In the genomic region with DNA sequence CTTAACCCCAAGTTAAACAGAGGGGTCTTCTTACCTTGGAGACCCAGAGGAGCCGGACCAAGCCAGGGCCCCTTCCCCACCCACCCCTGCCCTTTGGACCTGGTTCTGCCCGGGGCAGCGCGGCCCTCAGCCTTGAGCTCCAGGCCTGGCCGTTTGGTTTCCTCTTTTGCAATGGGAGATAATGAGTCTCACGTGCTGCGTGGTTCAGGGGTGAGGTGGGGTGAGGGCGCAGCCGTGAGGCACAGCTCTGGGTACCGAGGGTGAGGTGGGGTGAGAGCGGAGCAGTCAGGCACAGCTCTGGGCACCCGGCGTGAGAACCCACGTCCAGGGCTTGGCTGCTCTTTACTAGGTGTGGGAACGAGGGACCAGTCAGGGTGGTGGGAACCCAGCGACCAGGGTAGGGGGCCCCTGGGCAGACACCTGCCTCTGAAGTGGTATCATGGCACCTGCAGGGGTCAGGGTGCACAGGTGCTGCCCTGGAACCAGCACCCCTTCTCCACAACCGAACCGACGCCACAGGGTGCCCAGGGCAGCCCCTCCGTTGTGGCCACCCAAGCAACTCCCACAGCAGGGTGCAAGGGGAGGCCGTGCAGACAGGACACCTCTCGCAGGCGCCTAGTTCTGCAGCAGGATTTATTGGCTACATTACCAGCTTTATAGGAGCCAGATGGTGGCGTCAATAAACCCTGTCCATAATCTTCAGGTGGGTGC, we compare ENCODE assay signal across 1 cellular context.
TF ChIP-seq lines count a peak whose summit lies in the region.

No MANE protein-coding gene starts in this region.

TF ChIP-seq in HepG2, 621 proteins besides CTCF, POLR2A, EP300 and RAD21 (continued from another document and continues in another):
- TF ChIP-seq SOX5 (CRISPR knock-in tag; IDR thresholded peaks at IDR 0.05; ENCODE audit: borderline replicate concordance), result peak; percentile 50; the same call in 1 of the 2 replicates
- TF ChIP-seq ZMYM3 (CRISPR knock-in tag; IDR thresholded peaks at IDR 0.05), result peak; percentile 52; the same call in 1 of the 2 replicates
- peak; percentile 37; the same call in 1 of the 2 replicates for TF ChIP-seq CEBPG (CRISPR knock-in tag; IDR thresholded peaks at IDR 0.05)
- TF ChIP-seq NR2F6 (IDR thresholded peaks at IDR 0.05), result peak; percentile 47
- peak; percentile 45; the same call in 1 of the 2 replicates for TF ChIP-seq NR2F6 (CRISPR knock-in tag; IDR thresholded peaks at IDR 0.05)
- TF ChIP-seq ZNF567 (CRISPR knock-in tag; IDR thresholded peaks at IDR 0.05; ENCODE audit: borderline replicate concordance), result no peak
- TF ChIP-seq, protein P1, sequence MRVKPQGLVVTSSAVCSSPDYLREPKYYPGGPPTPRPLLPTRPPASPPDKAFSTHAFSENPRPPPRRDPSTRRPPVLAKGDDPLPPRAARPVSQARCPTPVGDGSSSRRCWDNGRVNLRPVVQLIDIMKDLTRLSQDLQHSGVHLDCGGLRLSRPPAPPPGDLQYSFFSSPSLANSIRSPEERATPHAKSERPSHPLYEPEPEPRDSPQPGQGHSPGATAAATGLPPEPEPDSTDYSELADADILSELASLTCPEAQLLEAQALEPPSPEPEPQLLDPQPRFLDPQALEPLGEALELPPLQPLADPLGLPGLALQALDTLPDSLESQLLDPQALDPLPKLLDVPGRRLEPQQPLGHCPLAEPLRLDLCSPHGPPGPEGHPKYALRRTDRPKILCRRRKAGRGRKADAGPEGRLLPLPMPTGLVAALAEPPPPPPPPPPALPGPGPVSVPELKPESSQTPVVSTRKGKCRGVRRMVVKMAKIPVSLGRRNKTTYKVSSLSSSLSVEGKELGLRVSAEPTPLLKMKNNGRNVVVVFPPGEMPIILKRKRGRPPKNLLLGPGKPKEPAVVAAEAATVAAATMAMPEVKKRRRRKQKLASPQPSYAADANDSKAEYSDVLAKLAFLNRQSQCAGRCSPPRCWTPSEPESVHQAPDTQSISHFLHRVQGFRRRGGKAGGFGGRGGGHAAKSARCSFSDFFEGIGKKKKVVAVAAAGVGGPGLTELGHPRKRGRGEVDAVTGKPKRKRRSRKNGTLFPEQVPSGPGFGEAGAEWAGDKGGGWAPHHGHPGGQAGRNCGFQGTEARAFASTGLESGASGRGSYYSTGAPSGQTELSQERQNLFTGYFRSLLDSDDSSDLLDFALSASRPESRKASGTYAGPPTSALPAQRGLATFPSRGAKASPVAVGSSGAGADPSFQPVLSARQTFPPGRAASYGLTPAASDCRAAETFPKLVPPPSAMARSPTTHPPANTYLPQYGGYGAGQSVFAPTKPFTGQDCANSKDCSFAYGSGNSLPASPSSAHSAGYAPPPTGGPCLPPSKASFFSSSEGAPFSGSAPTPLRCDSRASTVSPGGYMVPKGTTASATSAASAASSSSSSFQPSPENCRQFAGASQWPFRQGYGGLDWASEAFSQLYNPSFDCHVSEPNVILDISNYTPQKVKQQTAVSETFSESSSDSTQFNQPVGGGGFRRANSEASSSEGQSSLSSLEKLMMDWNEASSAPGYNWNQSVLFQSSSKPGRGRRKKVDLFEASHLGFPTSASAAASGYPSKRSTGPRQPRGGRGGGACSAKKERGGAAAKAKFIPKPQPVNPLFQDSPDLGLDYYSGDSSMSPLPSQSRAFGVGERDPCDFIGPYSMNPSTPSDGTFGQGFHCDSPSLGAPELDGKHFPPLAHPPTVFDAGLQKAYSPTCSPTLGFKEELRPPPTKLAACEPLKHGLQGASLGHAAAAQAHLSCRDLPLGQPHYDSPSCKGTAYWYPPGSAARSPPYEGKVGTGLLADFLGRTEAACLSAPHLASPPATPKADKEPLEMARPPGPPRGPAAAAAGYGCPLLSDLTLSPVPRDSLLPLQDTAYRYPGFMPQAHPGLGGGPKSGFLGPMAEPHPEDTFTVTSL (CRISPR knock-in tag; IDR thresholded peaks at IDR 0.05; ENCODE audit: borderline replicate concordance), result no peak
- TF ChIP-seq ZMYM4 (CRISPR knock-in tag; IDR thresholded peaks at IDR 0.05), result 0 out of 2 replicates have a peak, but pooled peaks have one; percentile 17
- TF ChIP-seq, protein P2, sequence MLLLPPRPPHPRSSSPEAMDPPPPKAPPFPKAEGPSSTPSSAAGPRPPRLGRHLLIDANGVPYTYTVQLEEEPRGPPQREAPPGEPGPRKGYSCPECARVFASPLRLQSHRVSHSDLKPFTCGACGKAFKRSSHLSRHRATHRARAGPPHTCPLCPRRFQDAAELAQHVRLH (CRISPR knock-in tag; IDR thresholded peaks at IDR 0.05; ENCODE audit: borderline replicate concordance, low read depth), result no peak
- TF ChIP-seq, protein P3, sequence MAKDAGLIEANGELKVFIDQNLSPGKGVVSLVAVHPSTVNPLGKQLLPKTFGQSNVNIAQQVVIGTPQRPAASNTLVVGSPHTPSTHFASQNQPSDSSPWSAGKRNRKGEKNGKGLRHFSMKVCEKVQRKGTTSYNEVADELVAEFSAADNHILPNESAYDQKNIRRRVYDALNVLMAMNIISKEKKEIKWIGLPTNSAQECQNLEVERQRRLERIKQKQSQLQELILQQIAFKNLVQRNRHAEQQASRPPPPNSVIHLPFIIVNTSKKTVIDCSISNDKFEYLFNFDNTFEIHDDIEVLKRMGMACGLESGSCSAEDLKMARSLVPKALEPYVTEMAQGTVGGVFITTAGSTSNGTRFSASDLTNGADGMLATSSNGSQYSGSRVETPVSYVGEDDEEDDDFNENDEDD (CRISPR knock-in tag; IDR thresholded peaks at IDR 0.05; ENCODE audit: borderline replicate concordance), result 0 out of 2 replicates have a peak, but pooled peaks have one; percentile 10
- TF ChIP-seq ZNF235 (CRISPR knock-in tag; IDR thresholded peaks at IDR 0.05; ENCODE audit: borderline replicate concordance), result 0 out of 2 replicates have a peak, but pooled peaks have one; percentile 54
- TF ChIP-seq MED13 (CRISPR knock-in tag; IDR thresholded peaks at IDR 0.05), result peak; percentile 81
- TF ChIP-seq RARA (CRISPR knock-in tag; IDR thresholded peaks at IDR 0.05), result peak; percentile 68
- TF ChIP-seq, protein P4, sequence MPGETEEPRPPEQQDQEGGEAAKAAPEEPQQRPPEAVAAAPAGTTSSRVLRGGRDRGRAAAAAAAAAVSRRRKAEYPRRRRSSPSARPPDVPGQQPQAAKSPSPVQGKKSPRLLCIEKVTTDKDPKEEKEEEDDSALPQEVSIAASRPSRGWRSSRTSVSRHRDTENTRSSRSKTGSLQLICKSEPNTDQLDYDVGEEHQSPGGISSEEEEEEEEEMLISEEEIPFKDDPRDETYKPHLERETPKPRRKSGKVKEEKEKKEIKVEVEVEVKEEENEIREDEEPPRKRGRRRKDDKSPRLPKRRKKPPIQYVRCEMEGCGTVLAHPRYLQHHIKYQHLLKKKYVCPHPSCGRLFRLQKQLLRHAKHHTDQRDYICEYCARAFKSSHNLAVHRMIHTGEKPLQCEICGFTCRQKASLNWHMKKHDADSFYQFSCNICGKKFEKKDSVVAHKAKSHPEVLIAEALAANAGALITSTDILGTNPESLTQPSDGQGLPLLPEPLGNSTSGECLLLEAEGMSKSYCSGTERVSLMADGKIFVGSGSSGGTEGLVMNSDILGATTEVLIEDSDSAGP (CRISPR knock-in tag; IDR thresholded peaks at IDR 0.05; ENCODE audit: borderline replicate concordance), result peak; percentile 53; the same call in 1 of the 2 replicates
- TF ChIP-seq, protein P5, sequence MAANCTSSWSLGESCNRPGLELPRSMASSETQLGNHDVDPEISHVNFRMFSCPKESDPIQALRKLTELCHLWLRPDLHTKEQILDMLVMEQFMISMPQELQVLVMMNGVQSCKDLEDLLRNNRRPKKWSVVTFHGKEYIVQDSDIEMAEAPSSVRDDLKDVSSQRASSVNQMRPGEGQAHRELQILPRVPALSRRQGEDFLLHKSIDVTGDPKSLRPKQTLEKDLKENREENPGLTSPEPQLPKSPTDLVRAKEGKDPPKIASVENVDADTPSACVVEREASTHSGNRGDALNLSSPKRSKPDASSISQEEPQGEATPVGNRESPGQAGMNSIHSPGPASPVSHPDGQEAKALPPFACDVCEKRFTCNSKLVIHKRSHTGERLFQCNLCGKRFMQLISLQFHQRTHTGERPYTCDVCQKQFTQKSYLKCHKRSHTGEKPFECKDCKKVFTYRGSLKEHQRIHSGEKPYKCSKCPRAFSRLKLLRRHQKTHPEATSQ (CRISPR knock-in tag; IDR thresholded peaks at IDR 0.05; ENCODE audit: borderline replicate concordance), result no peak
- TF ChIP-seq MTF2 (CRISPR knock-in tag; IDR thresholded peaks at IDR 0.05; ENCODE audit: borderline replicate concordance), result no peak
- peak; percentile 48; the same call in 1 of the 2 replicates for TF ChIP-seq ARNTL (CRISPR knock-in tag; IDR thresholded peaks at IDR 0.05)
- TF ChIP-seq, protein P6, sequence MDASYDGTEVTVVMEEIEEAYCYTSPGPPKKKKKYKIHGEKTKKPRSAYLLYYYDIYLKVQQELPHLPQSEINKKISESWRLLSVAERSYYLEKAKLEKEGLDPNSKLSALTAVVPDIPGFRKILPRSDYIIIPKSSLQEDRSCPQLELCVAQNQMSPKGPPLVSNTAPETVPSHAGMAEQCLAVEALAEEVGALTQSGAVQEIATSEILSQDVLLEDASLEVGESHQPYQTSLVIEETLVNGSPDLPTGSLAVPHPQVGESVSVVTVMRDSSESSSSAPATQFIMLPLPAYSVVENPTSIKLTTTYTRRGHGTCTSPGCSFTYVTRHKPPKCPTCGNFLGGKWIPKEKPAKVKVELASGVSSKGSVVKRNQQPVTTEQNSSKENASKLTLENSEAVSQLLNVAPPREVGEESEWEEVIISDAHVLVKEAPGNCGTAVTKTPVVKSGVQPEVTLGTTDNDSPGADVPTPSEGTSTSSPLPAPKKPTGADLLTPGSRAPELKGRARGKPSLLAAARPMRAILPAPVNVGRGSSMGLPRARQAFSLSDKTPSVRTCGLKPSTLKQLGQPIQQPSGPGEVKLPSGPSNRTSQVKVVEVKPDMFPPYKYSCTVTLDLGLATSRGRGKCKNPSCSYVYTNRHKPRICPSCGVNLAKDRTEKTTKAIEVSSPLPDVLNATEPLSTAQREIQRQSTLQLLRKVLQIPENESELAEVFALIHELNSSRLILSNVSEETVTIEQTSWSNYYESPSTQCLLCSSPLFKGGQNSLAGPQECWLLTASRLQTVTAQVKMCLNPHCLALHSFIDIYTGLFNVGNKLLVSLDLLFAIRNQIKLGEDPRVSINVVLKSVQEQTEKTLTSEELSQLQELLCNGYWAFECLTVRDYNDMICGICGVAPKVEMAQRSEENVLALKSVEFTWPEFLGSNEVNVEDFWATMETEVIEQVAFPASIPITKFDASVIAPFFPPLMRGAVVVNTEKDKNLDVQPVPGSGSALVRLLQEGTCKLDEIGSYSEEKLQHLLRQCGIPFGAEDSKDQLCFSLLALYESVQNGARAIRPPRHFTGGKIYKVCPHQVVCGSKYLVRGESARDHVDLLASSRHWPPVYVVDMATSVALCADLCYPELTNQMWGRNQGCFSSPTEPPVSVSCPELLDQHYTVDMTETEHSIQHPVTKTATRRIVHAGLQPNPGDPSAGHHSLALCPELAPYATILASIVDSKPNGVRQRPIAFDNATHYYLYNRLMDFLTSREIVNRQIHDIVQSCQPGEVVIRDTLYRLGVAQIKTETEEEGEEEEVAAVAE (CRISPR knock-in tag; IDR thresholded peaks at IDR 0.05; ENCODE audit: borderline replicate concordance), result no peak
- TF ChIP-seq, protein P7, sequence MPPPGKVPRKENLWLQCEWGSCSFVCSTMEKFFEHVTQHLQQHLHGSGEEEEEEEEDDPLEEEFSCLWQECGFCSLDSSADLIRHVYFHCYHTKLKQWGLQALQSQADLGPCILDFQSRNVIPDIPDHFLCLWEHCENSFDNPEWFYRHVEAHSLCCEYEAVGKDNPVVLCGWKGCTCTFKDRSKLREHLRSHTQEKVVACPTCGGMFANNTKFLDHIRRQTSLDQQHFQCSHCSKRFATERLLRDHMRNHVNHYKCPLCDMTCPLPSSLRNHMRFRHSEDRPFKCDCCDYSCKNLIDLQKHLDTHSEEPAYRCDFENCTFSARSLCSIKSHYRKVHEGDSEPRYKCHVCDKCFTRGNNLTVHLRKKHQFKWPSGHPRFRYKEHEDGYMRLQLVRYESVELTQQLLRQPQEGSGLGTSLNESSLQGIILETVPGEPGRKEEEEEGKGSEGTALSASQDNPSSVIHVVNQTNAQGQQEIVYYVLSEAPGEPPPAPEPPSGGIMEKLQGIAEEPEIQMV (CRISPR knock-in tag; IDR thresholded peaks at IDR 0.05; ENCODE audit: low read depth), result no peak
- TF ChIP-seq ZMYM2 (CRISPR knock-in tag; IDR thresholded peaks at IDR 0.05), result no peak
- TF ChIP-seq KDM6A (CRISPR knock-in tag; IDR thresholded peaks at IDR 0.05; ENCODE audit: low read depth), result 0 out of 2 replicates have a peak, but pooled peaks have one; percentile 33
- TF ChIP-seq, protein P8, sequence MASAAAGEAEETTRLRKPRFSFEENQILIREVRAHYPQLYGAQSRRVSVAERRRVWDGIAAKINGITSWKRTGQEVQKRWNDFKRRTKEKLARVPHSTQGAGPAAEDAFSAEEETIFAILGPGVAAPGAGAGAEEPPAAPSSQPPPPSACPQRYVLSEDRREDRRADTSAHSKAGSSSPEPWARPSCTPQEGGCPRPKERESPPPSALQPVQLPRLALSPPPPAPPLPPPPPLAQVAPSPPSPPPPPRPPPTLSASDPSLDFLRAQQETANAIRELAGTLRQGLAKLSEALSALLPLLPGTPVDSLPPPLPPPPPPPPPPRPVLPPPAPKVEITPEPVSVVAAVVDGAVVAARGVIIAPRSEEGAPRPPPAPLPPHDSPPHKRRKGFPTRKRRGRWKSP (CRISPR knock-in tag; IDR thresholded peaks at IDR 0.05), result 0 out of 2 replicates have a peak, but pooled peaks have one; percentile 38
- peak; percentile 77; the same call in 1 of the 2 replicates for TF ChIP-seq MTA1 (CRISPR knock-in tag; IDR thresholded peaks at IDR 0.05; ENCODE audit: borderline replicate concordance)
- TF ChIP-seq DPF2 (CRISPR knock-in tag; IDR thresholded peaks at IDR 0.05; ENCODE audit: borderline replicate concordance, low read depth), result 0 out of 2 replicates have a peak, but pooled peaks have one; percentile 52
- TF ChIP-seq ZNF431 (CRISPR knock-in tag; IDR thresholded peaks at IDR 0.05; ENCODE audit: borderline replicate concordance, low read depth), result no peak
- TF ChIP-seq CAMTA2 (CRISPR knock-in tag; IDR thresholded peaks at IDR 0.05; ENCODE audit: borderline replicate concordance), result no peak
- TF ChIP-seq, protein P9, sequence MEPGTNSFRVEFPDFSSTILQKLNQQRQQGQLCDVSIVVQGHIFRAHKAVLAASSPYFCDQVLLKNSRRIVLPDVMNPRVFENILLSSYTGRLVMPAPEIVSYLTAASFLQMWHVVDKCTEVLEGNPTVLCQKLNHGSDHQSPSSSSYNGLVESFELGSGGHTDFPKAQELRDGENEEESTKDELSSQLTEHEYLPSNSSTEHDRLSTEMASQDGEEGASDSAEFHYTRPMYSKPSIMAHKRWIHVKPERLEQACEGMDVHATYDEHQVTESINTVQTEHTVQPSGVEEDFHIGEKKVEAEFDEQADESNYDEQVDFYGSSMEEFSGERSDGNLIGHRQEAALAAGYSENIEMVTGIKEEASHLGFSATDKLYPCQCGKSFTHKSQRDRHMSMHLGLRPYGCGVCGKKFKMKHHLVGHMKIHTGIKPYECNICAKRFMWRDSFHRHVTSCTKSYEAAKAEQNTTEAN (CRISPR knock-in tag; conservative IDR thresholded peaks at IDR 0.05), result no peak
- 0 out of 2 replicates have a peak, but pooled peaks have one; percentile 33 for TF ChIP-seq DMAP1 (CRISPR knock-in tag; IDR thresholded peaks at IDR 0.05)
